Comparison of ENCODE assay signal across 21 cellular contexts in the genomic region with DNA sequence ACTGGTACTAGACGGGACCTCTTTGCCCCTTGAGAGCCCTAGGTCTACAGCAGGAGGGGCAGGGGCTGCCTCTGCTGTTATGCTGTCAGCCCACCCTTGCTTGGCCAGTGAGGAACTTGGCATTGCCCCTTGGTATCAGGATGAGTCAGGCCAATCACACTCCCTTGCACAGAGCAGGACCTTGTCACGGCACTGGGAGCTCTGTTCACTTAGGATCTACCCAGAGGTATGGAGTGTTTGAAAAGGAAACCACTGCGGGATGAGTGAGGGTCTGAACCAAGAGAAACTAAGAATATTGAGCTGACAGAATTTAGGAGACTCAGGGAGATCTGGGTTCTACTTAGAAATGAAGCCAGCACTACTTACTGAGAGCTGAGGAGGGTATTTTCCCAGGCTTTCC. TPM values are rescaled to one million over a fixed set of nuclear protein-coding genes. Genes with fewer than 3 reads are reported as not detected.
A peak's percentile ranks its signal among the peaks of the same experiment; 100 is the strongest.
DNase-seq lines count a peak whose midpoint lies in the region; ATAC-seq and TF ChIP-seq lines count a peak whose summit lies in the region.
"Had no signal": no experiment of that assay in that cellular context is flagged by ENCODE, and none has a peak within 500 bp of the region (broad histone marks: within the 10 kb centered on the region; RNA-seq: fewer than 3 reads in every experiment).

No MANE protein-coding gene starts in this region.

- POLR2A ChIA-PET in activated CD4-positive, alpha-beta memory T cell treated with anti-CD3 and anti-CD28 coated beads, Interleukin-2, amount 10 ng/mL, durations not matched to agents 7 days and 5 days (lab: Charles Lee), result no interaction called here

- intact Hi-C loops in left cardiac atrium (cut with DNase I) (no loop called here), Right ventricle myocardium superior (cut with DNase I) (no loop called here), uterus (cut with DNase I; ENCODE audit: low total_unique reads) (no loop called here)

- DNase-seq in left cardiac atrium (peak; percentile 37), Right ventricle myocardium superior (no peak), glutamatergic neuron (no peak), neural progenitor cell (ENCODE audit: low spot score) (no peak), uterus (no peak), COLO668 (lab: John Stamatoyannopoulos, UW; ENCODE audit: unreplicated experiment) (no peak)
- DNase-seq in activated CD4-positive, alpha-beta memory T cell treated with anti-CD3 and anti-CD28 coated beads, Interleukin-2, amount 10 ng/mL, durations not matched to agents 7 days and 5 days, result no peak
- DNase-seq: activated CD4-positive, alpha-beta T cell treated with anti-CD3 and anti-CD28 coated beads, Interleukin-2, amount 10 ng/mL, durations not matched to agents 7 days and 5 days; activated naive CD4-positive, alpha-beta T cell treated with anti-CD3 and anti-CD28 coated beads for 36 hours; activated T-cell treated with anti-CD3 and anti-CD28 coated beads, Interleukin-2, amount 50 U/mL, for 24 hours; GDM1; KG1; NCI-H1048; NCI-H2029 treated with DMSO at 0.1 percent for 48 hours; stimulated activated CD4-positive, alpha-beta T cell treated with anti-CD3 and anti-CD28 coated beads, Interleukin-4, amount 100 ng/mL, for 24 hours; SW 1271 had no signal

- TF ChIP-seq CTCF in glutamatergic neuron (IDR thresholded peaks at IDR 0.05; ENCODE audit: partially characterized antibody, unreplicated experiment) (no peak), neural progenitor cell (IDR thresholded peaks at IDR 0.05) (no peak), uterus (IDR thresholded peaks at IDR 0.05) (no peak)

- H3K9ac ChIP-seq in neural progenitor cell, result no peak overlapping the region

- H3K9me3 ChIP-seq in neural progenitor cell (ENCODE audit: low read depth) (no peaks in the 10 kb centered on the region), uterus (no peaks in the 10 kb centered on the region)

- H3K79me2 ChIP-seq in neural progenitor cell (ENCODE audit: low read depth), result no peaks in the 10 kb centered on the region

- peaks cover 8% of the 10 kb centered on the region for H4K20me1 ChIP-seq in neural progenitor cell (ENCODE audit: low read depth)

- H3K4me1 ChIP-seq in neural progenitor cell, result peaks cover 16% of the 10 kb centered on the region
- peaks cover 6% of the 10 kb centered on the region in 2 donors for H3K4me1 ChIP-seq in uterus

- H3K4me3 ChIP-seq in neural progenitor cell (no peak overlapping the region), uterus (no peak overlapping the region)
- H3K4me3 ChIP-seq: GM12878 had no signal

- H3K27me3 ChIP-seq in neural progenitor cell, result peaks cover 11% of the 10 kb centered on the region
- H3K27me3 ChIP-seq in uterus, result no peaks in the 10 kb centered on the region

- no peaks in the 10 kb centered on the region for H3K36me3 ChIP-seq in neural progenitor cell
- H3K36me3 ChIP-seq in uterus, result no peaks in the 10 kb centered on the region

- H3K27ac Mint-ChIP-seq in glutamatergic neuron (ENCODE audit: unreplicated experiment) (no peak overlapping the region), neural progenitor cell (peak overlapping the region; percentile 36)
- no peak overlapping the region for H3K27ac Mint-ChIP-seq in activated CD4-positive, alpha-beta memory T cell treated with anti-CD3 and anti-CD28 coated beads, Interleukin-2, amount 10 ng/mL, durations not matched to agents 7 days and 5 days
- H3K27ac Mint-ChIP-seq: activated CD4-positive, alpha-beta T cell treated with anti-CD3 and anti-CD28 coated beads, Interleukin-2, amount 10 ng/mL, durations not matched to agents 7 days and 5 days; activated naive CD4-positive, alpha-beta T cell treated with anti-CD3 and anti-CD28 coated beads for 36 hours; activated T-cell treated with anti-CD3 and anti-CD28 coated beads, Interleukin-2, amount 50 U/mL, for 24 hours had no signal

- CTCF ChIA-PET in activated CD4-positive, alpha-beta memory T cell treated with anti-CD3 and anti-CD28 coated beads, Interleukin-2, amount 10 ng/mL, durations not matched to agents 7 days and 5 days (lab: Charles Lee), result interaction anchor here (1.2 to 1.4 kb wide), 3 partner anchors 23 to 178 kb away, joined by 3 to 6 read pairs (median 3); no protein-coding TSS in a partner anchor

- peak in 1 of 2 donors; percentile 5 for ATAC-seq in left cardiac atrium
- ATAC-seq in Right ventricle myocardium superior (ENCODE audit: poor library complexity), result no peak
- no peak for ATAC-seq in HG03521 (IDR thresholded peaks at IDR 0.05; ENCODE audit: unreplicated experiment)
- ATAC-seq: GM12878 had no signal

- peak overlapping the region; percentile 87 for H3K4me3 Mint-ChIP-seq in glutamatergic neuron (ENCODE audit: unreplicated experiment)
- no peak overlapping the region for H3K4me3 Mint-ChIP-seq in neural progenitor cell
- H3K4me3 Mint-ChIP-seq in activated CD4-positive, alpha-beta memory T cell treated with anti-CD3 and anti-CD28 coated beads, Interleukin-2, amount 10 ng/mL, durations not matched to agents 7 days and 5 days, result no peak overlapping the region
- H3K4me3 Mint-ChIP-seq: activated CD4-positive, alpha-beta T cell treated with anti-CD3 and anti-CD28 coated beads, Interleukin-2, amount 10 ng/mL, durations not matched to agents 7 days and 5 days; activated naive CD4-positive, alpha-beta T cell treated with anti-CD3 and anti-CD28 coated beads for 36 hours; activated T-cell treated with anti-CD3 and anti-CD28 coated beads, Interleukin-2, amount 50 U/mL, for 24 hours had no signal

- peaks cover 9% of the 10 kb centered on the region for H3K27me3 Mint-ChIP-seq in glutamatergic neuron (ENCODE audit: unreplicated experiment)
- H3K27me3 Mint-ChIP-seq in neural progenitor cell (ENCODE audit: insufficient read depth, low read depth), result no peaks in the 10 kb centered on the region
- peaks cover 11% of the 10 kb centered on the region for H3K27me3 Mint-ChIP-seq in activated CD4-positive, alpha-beta memory T cell treated with anti-CD3 and anti-CD28 coated beads, Interleukin-2, amount 10 ng/mL, durations not matched to agents 7 days and 5 days

- no peak overlapping the region for H3K4me2 ChIP-seq in neural progenitor cell

- H3K27ac ChIP-seq in neural progenitor cell (no peak overlapping the region), uterus (peak overlapping the region; percentile 87 to 88)

- H3K9me3 Mint-ChIP-seq in glutamatergic neuron (ENCODE audit: unreplicated experiment) (peaks cover 3% of the 10 kb centered on the region), neural progenitor cell (no peaks in the 10 kb centered on the region)
- H3K9me3 Mint-ChIP-seq in activated CD4-positive, alpha-beta memory T cell treated with anti-CD3 and anti-CD28 coated beads, Interleukin-2, amount 10 ng/mL, durations not matched to agents 7 days and 5 days, result no peaks in the 10 kb centered on the region
- H3K9me3 Mint-ChIP-seq: activated CD4-positive, alpha-beta T cell treated with anti-CD3 and anti-CD28 coated beads, Interleukin-2, amount 10 ng/mL, durations not matched to agents 7 days and 5 days; activated naive CD4-positive, alpha-beta T cell treated with anti-CD3 and anti-CD28 coated beads for 36 hours; activated T-cell treated with anti-CD3 and anti-CD28 coated beads, Interleukin-2, amount 50 U/mL, for 24 hours had no signal

- H2AFZ ChIP-seq in neural progenitor cell (replicated peaks), result no peak overlapping the region

- H3F3A ChIP-seq in neural progenitor cell (ENCODE audit: low read depth), result peaks cover 28% of the 10 kb centered on the region

- TF ChIP-seq POLR2A in uterus (IDR thresholded peaks at IDR 0.05), result no peak

- H3K4me1 Mint-ChIP-seq in glutamatergic neuron (ENCODE audit: low read depth, unreplicated experiment), result peaks cover 33% of the 10 kb centered on the region
- H3K4me1 Mint-ChIP-seq in neural progenitor cell, result peaks cover 31% of the 10 kb centered on the region
- H3K4me1 Mint-ChIP-seq in activated CD4-positive, alpha-beta memory T cell treated with anti-CD3 and anti-CD28 coated beads, Interleukin-2, amount 10 ng/mL, durations not matched to agents 7 days and 5 days, result peaks cover 13% of the 10 kb centered on the region

- H3K36me3 Mint-ChIP-seq in glutamatergic neuron (ENCODE audit: unreplicated experiment) (no peaks in the 10 kb centered on the region), neural progenitor cell (peaks cover 8% of the 10 kb centered on the region)
- H3K36me3 Mint-ChIP-seq in activated CD4-positive, alpha-beta memory T cell treated with anti-CD3 and anti-CD28 coated beads, Interleukin-2, amount 10 ng/mL, durations not matched to agents 7 days and 5 days (ENCODE audit: low read depth), result peaks cover 3% of the 10 kb centered on the region

RNA-seq across cellular contexts. Expression of a gene that starts 1.8 kb away (rescaled TPM):
- 1,000 to 10,000 TPM; 2,432 to 3,075 TPM for total RNA-seq in left cardiac atrium
- 4,881 TPM for total RNA-seq in Right ventricle myocardium superior
- total RNA-seq in glutamatergic neuron (ENCODE audit: unreplicated experiment), result 148 TPM
- 0.93 and 2.2 TPM in 2 replicates for total RNA-seq in neural progenitor cell (ENCODE audit: low replicate concordance)
- 10 to 100 TPM in 3 of 4 donors, not detected in 1; 28.2 to 77.6 (median 33.2) TPM for total RNA-seq in uterus
- total RNA-seq in activated CD4-positive, alpha-beta memory T cell treated with anti-CD3 and anti-CD28 coated beads, Interleukin-2, amount 10 ng/mL, durations not matched to agents 7 days and 5 days, result not detected
- total RNA-seq: A673; activated CD4-positive, alpha-beta T cell treated with anti-CD3 and anti-CD28 coated beads, Interleukin-2, amount 10 ng/mL, durations not matched to agents 7 days and 5 days; activated naive CD4-positive, alpha-beta T cell treated with anti-CD3 and anti-CD28 coated beads for 36 hours; mononuclear cell; NCI-H460 had no signal

RNA-seq across cellular contexts. Expression of a gene that starts 41.9 kb away (rescaled TPM):
- total RNA-seq in left cardiac atrium, result 1 to 10 TPM; 2.4 to 2.9 TPM
- total RNA-seq in Right ventricle myocardium superior, result 1.5 TPM
- total RNA-seq in glutamatergic neuron (ENCODE audit: unreplicated experiment), result 36.4 TPM
- total RNA-seq in neural progenitor cell (ENCODE audit: low replicate concordance), result 9.6 and 30.1 TPM in 2 replicates
- 1 to 10 TPM in 2 of 4 donors, under 1 TPM in 1, not detected in 1; 0.29 to 3.9 (median 1.7) TPM for total RNA-seq in uterus
- total RNA-seq in activated CD4-positive, alpha-beta memory T cell treated with anti-CD3 and anti-CD28 coated beads, Interleukin-2, amount 10 ng/mL, durations not matched to agents 7 days and 5 days, result under 1 TPM; 0.10 to 0.13 TPM

Comparison
In these comparisons a context has a peak if more than half of its experiments do, and no peak if none do; other contexts are left out.
1. RNA of a gene that starts 1.8 kb away (total RNA-seq): 4,881 TPM in Right ventricle myocardium superior (single experiment) and 2,432 to 3,075 TPM in left cardiac atrium; 148 TPM in glutamatergic neuron (single experiment), 28.2 to 77.6 TPM in uterus, 0.93 to 2.2 TPM in neural progenitor cell and not detected in activated CD4-positive, alpha-beta memory T cell treated with anti-CD3 and anti-CD28 coated beads, Interleukin-2, amount 10 ng/mL, durations not matched to agents 7 days and 5 days; every median in the first group is over 10 times any median in the second.